In the genomic region with DNA sequence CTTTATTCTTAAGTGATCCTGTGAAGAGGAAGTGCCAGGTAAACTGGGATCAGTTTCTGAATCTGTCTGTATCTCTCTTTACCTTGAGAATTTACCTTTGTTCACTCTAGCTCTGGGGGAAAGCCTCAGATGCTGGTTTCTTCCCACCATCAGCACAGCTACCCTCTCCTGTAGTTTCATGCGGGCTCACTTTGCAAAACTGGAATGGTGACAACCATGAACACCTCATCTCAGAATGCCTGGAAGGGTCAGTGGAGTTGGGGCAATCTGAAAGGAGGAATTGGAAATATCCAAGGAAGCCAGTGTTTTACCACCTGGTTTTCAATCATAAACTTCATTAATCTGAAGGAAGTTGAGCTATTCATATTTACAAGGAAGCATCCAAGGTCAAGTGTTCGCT, we compare ENCODE assay signal across 10 cellular contexts. TPM values are rescaled to one million over a fixed set of nuclear protein-coding genes. Genes with fewer than 3 reads are reported as not detected.
"Had no signal": no experiment of that assay in that cellular context is flagged by ENCODE, and none has a peak within 500 bp of the region (broad histone marks: within the 10 kb centered on the region; RNA-seq: fewer than 3 reads in every experiment).

No MANE protein-coding gene starts in this region.

- H3K9ac ChIP-seq: KMS-11 had no signal

- H3K4me3 Mint-ChIP-seq: IgD-negative memory B cell had no signal

- H3K4me3 ChIP-seq: K562 had no signal

- H3K9me3 Mint-ChIP-seq: IgD-negative memory B cell had no signal

- DNase-seq: IMR-90, KBM-7, KG1 had no signal

- ATAC-seq: HepG2, K562 had no signal

- H3K27ac ChIP-seq: HL-60, KMS-11 had no signal

- H3K4me2 ChIP-seq: KMS-11 had no signal

- H3K27ac Mint-ChIP-seq: IgD-negative memory B cell had no signal

RNA-seq across cellular contexts. Expression of gene DCX, which starts 30.8 kb away (rescaled TPM):
- total RNA-seq: HepG2, HT-29, HT1080, IMR-90, K562 had no signal
- polyA plus RNA-seq: HepG2, IgD-negative memory B cell, IMR-90, K562 had no signal
